Comparison of ENCODE assay signal across 1 cellular context in genomic region chr1:247401310-247402098, GRCh38.
TF ChIP-seq lines count a peak whose summit lies in the region.

No MANE protein-coding gene starts in this region.

TF ChIP-seq in GM12878, 131 proteins besides CTCF, POLR2A, EP300 and RAD21 (continued from another document):
- peak; percentile 80 for TF ChIP-seq MLLT1 (IDR thresholded peaks at IDR 0.05)
- TF ChIP-seq GATAD2B (conservative IDR thresholded peaks at IDR 0.05; ENCODE audit: low read depth) = 0 out of 2 replicates have a peak, but pooled peaks have one; percentile 35
